ENCODE assay signal across 1 cellular context in genomic region chr14:76219873-76220272, GRCh38.
TF ChIP-seq lines count a peak whose summit lies in the region.

No MANE protein-coding gene starts in this region.

TF ChIP-seq in GM12878, 131 proteins besides CTCF, POLR2A, EP300 and RAD21 (continued from another document):
- TF ChIP-seq ZNF687 (IDR thresholded peaks at IDR 0.05) (peak; percentile 65), KAT2A (conservative IDR thresholded peaks at IDR 0.05; ENCODE audit: control insufficient read depth, low read depth, low read length) (no peak)
